20 cellular contexts compared by ENCODE assay signal in genomic region chr15:94359716-94360115, GRCh38.
DNase-seq lines count a peak whose midpoint lies in the region; ATAC-seq and TF ChIP-seq lines count a peak whose summit lies in the region.
"Had no signal": no experiment of that assay in that cellular context is flagged by ENCODE, and none has a peak within 500 bp of the region (broad histone marks: within the 10 kb centered on the region; RNA-seq: fewer than 3 reads in every experiment).

No MANE protein-coding gene starts in this region.

- H4K91ac ChIP-seq in trophoblast cell (ENCODE audit: low read depth, low read length) = no peak overlapping the region

- ATAC-seq in RWPE2 (ENCODE audit: low read depth) = peak; percentile 20; the same call in 1 of the 3 replicates
- ATAC-seq in natural killer cell = peak in 1 of 3 donors; percentile 13
- ATAC-seq in HG03378 (IDR thresholded peaks at IDR 0.05; ENCODE audit: unreplicated experiment) = no peak
- ATAC-seq: GM12878, K562 had no signal

- H3K27me3 Mint-ChIP-seq in immature natural killer cell (ENCODE audit: low read depth in 3 of 3) (peaks cover 0 to 7% (median 0%) of the 10 kb centered on the region in 3 donors), natural killer cell (ENCODE audit: low read depth in 2 of 2) (no peaks in the 10 kb centered on the region)
- H3K27me3 Mint-ChIP-seq: CD4-positive, alpha-beta T cell had no signal

- no peak overlapping the region for H3K4ac ChIP-seq in trophoblast cell (ENCODE audit: low read depth, low read length)

- no peak overlapping the region for H2AFZ ChIP-seq in trophoblast cell (ENCODE audit: insufficient read depth, low read length, poor library complexity)

- no peak overlapping the region for H3K4me3 ChIP-seq in RWPE2 (ENCODE audit: severe bottlenecking)
- no peak overlapping the region for H3K4me3 ChIP-seq in trophoblast cell (ENCODE audit: low read depth, low read length)
- no peak overlapping the region for H3K4me3 ChIP-seq in transverse colon
- H3K4me3 ChIP-seq: GM12878, K562 had no signal

- DNase-seq in RWPE2 (ENCODE audit: low spot score) (no peak), immature natural killer cell (no peak), natural killer cell (no peak), trophoblast cell (peak; percentile 64 to 87), DMS53 (lab: John Stamatoyannopoulos, UW) (no peak), T-helper 9 cell (no peak), transverse colon (no peak)
- DNase-seq: ACHN; BE2C; C1 segment of cervical spinal cord; Caco-2; CD4-positive, alpha-beta T cell; DMS153; DND-41; EL; H9; IMR-90 had no signal

- H3K4me1 ChIP-seq in RWPE2 (ENCODE audit: insufficient read depth, poor library complexity, severe bottlenecking) = no peaks in the 10 kb centered on the region
- no peaks in the 10 kb centered on the region for H3K4me1 ChIP-seq in trophoblast cell (ENCODE audit: control insufficient read depth in 1 of 2, insufficient read depth in 2 of 2, low read length in 2 of 2)
- H3K4me1 ChIP-seq in transverse colon = no peaks in the 10 kb centered on the region
- H3K4me1 ChIP-seq: BE2C, Caco-2 had no signal

- H4K12ac ChIP-seq in trophoblast cell (ENCODE audit: low read depth, low read length) = no peak overlapping the region

- H3K27ac ChIP-seq in RWPE2 (ENCODE audit: poor library complexity, severe bottlenecking) (no peak overlapping the region), trophoblast cell (ENCODE audit: low read depth, low read length) (no peak overlapping the region), transverse colon (no peak overlapping the region)

- peak overlapping the region; percentile 61 for H3K9ac ChIP-seq in trophoblast cell (ENCODE audit: low read length)

- no peak for TF ChIP-seq POLR2A in transverse colon (IDR thresholded peaks at IDR 0.05)

- H3K36me3 Mint-ChIP-seq in immature natural killer cell (peaks cover 6 to 33% (median 24%) of the 10 kb centered on the region in 3 donors), natural killer cell (peaks cover 17% of the 10 kb centered on the region)

- no peaks in the 10 kb centered on the region for H3K79me2 ChIP-seq in trophoblast cell (ENCODE audit: control insufficient read depth, insufficient read depth, low read length, poor library complexity)

- H3K36me3 ChIP-seq in RWPE2 (ENCODE audit: low read depth) (0 out of 2 replicates have a peak, but pooled peaks cover 5% of the 10 kb centered on the region), trophoblast cell (ENCODE audit: control insufficient read depth in 1 of 2, insufficient read depth in 2 of 2, low read length in 2 of 2) (no peaks in the 10 kb centered on the region), transverse colon (peaks cover 0 to 17% (median 0%) of the 10 kb centered on the region in 4 donors)
- H3K36me3 ChIP-seq: BE2C had no signal

- H3K27ac Mint-ChIP-seq in immature natural killer cell (peak overlapping the region in 5 of 6 donors; percentile 50 to 87 (median 64)), natural killer cell (peak overlapping the region; percentile 78 to 81)
- H3K27ac Mint-ChIP-seq: CD4-positive, alpha-beta T cell had no signal

- TF ChIP-seq CTCF in RWPE2 (IDR thresholded peaks at IDR 0.05; ENCODE audit: poor library complexity, severe bottlenecking) = no peak
- TF ChIP-seq CTCF in natural killer cell (IDR thresholded peaks at IDR 0.05) = no peak
- no peak for TF ChIP-seq CTCF in transverse colon (IDR thresholded peaks at IDR 0.05)

- intact Hi-C loops in natural killer cell (cut with micrococcal nuclease) (no loop called here), transverse colon (cut with DNase I; ENCODE audit: low total_unique reads) (no loop called here)

- no peak overlapping the region for H3K23ac ChIP-seq in trophoblast cell (ENCODE audit: low read length)

- TF ChIP-seq EP300 in transverse colon (IDR thresholded peaks at IDR 0.05; ENCODE audit: low read depth) = no peak

- no peak overlapping the region for H3K4me2 ChIP-seq in trophoblast cell (ENCODE audit: low read length)

- no peak overlapping the region for H4K8ac ChIP-seq in trophoblast cell (ENCODE audit: low read depth, low read length)

- H3K9me3 ChIP-seq in RWPE2 (ENCODE audit: severe bottlenecking) = no peaks in the 10 kb centered on the region
- peaks cover 2% of the 10 kb centered on the region for H3K9me3 ChIP-seq in trophoblast cell (ENCODE audit: insufficient read depth, low read depth, low read length)
- no peaks in the 10 kb centered on the region for H3K9me3 ChIP-seq in transverse colon
- H3K9me3 ChIP-seq: BE2C, Caco-2 had no signal

- no peak overlapping the region for H2BK120ac ChIP-seq in trophoblast cell (ENCODE audit: insufficient read depth, low read length, poor library complexity)

- H3K4me1 Mint-ChIP-seq in immature natural killer cell (peaks cover 31 to 80% of the 10 kb centered on the region in 2 donors), natural killer cell (peaks cover 37 to 44% of the 10 kb centered on the region in 2 donors)
- H3K4me1 Mint-ChIP-seq: H9 had no signal

- H3K14ac ChIP-seq in trophoblast cell (ENCODE audit: low read length) = no peak overlapping the region

- no peaks in the 10 kb centered on the region for H3K27me3 ChIP-seq in RWPE2 (ENCODE audit: insufficient read depth, poor library complexity, severe bottlenecking)
- no peaks in the 10 kb centered on the region for H3K27me3 ChIP-seq in trophoblast cell (ENCODE audit: insufficient read depth, low read length)
- H3K27me3 ChIP-seq in transverse colon = no peaks in the 10 kb centered on the region
- H3K27me3 ChIP-seq: BE2C had no signal

- no peak overlapping the region for H3K18ac ChIP-seq in trophoblast cell (ENCODE audit: low read length)

- H3K9me3 Mint-ChIP-seq in immature natural killer cell (no peaks in the 10 kb centered on the region), natural killer cell (no peaks in the 10 kb centered on the region)
- H3K9me3 Mint-ChIP-seq: CD4-positive, alpha-beta T cell; H9 had no signal

- H2BK12ac ChIP-seq in trophoblast cell (ENCODE audit: low read length) = no peak overlapping the region

- H3K79me1 ChIP-seq in trophoblast cell (ENCODE audit: low read length) = no peaks in the 10 kb centered on the region

- no peak overlapping the region for H2AK5ac ChIP-seq in trophoblast cell (ENCODE audit: low read length)

- WGBS in trophoblast cell (ENCODE audit: extremely low coverage, insufficient coverage, insufficient read length) = no CpG with 5 or more reads among the region's 3 CpGs
- WGBS in transverse colon (ENCODE audit: low coverage in 1 of 2), 2 donors = 91 to 100% methylated on average over 1 to 3 of the region's 3 CpGs

- no peak overlapping the region for H3K4me3 Mint-ChIP-seq in immature natural killer cell
- H3K4me3 Mint-ChIP-seq in natural killer cell = no peak overlapping the region
- H3K4me3 Mint-ChIP-seq: CD4-positive, alpha-beta T cell; H9 had no signal

- no peak overlapping the region for H2BK5ac ChIP-seq in trophoblast cell (ENCODE audit: low read depth, low read length, poor library complexity)

- in situ Hi-C loops in transverse colon (cut with MboI; ENCODE audit: low pct_ligation_motif_present in 1 of 4, low pct_unique_long_range_greater_than_20kb in 1 of 4, low sequenced_read_pairs in 3 of 4) = no loop called here

Comparison
In these comparisons a context has a peak if more than half of its experiments do, and no peak if none do; other contexts are left out.
1. DNase-seq: peak in trophoblast cell (2 of 2); none in RWPE2 (single experiment), immature natural killer cell (0 of 3), natural killer cell (single experiment), DMS53 (single experiment), T-helper 9 cell (single experiment) and transverse colon (single experiment).